Comparison of ENCODE assay signal across 1 cellular context in the genomic region with DNA sequence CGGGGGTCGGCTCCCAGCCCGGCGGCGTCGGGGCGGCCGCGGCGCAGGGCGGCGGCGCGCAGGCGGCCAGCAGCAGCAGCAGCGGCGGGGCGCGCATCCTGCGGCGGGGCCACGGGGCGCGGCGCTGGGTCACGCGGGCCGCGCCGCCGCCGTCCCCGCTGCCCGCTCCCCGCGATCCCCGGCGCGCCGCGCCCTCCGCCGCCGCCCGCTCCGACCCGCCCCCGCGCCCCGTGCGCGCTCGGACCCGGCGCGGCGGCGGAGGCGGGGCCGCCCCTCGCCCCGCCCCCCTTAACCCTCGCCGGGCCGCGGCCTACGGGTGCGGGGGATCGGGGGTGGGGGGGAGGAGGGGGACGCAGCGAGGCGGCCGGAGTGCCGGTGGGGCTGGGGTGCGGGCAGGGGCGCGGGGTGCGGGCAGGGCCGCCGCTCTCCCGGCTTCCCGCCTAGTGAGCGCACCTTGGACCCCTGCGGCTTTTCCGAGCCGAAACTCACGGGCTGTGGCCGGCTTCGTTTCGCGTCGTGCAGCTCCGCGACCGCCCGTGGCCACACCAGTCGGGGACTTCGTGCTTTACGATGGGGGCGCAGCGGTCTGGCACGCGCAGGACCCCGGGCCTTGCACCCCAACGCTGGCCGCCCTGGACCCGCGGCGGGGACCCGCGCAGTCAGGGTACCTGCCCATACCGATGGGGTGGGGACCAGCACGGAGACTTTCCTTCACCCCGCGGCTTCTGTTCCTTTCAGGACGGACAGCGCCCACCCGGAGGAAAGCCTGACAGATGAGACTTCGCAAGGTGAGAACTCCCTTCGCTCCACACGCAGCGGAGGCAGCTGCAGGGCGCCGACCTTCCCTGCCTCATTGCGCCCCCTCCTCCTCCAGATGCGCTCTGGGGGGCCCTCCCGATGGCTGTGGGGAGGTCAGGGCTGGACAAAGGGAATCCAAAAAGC.
TF ChIP-seq lines count a peak whose summit lies in the region.

A gene (minus strand): TSS at position 217 of the 942 bp plus-strand sequence. CDS start 120 bp downstream, at position 97.

TF ChIP-seq in IMR-90, 13 proteins besides CTCF, POLR2A, EP300 and RAD21 (continued from another document):
- TF ChIP-seq RCOR1 (IDR thresholded peaks at IDR 0.05; ENCODE audit: insufficient replicate concordance, low read length) = no peak
- TF ChIP-seq, protein P1, sequence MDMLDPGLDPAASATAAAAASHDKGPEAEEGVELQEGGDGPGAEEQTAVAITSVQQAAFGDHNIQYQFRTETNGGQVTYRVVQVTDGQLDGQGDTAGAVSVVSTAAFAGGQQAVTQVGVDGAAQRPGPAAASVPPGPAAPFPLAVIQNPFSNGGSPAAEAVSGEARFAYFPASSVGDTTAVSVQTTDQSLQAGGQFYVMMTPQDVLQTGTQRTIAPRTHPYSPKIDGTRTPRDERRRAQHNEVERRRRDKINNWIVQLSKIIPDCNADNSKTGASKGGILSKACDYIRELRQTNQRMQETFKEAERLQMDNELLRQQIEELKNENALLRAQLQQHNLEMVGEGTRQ (IDR thresholded peaks at IDR 0.05; ENCODE audit: low read depth, low read length) = no peak
